8 cellular contexts compared by ENCODE assay signal in genomic region chr1:116556289-116557006, GRCh38. TPM values are rescaled to one million over a fixed set of nuclear protein-coding genes. Genes with fewer than 3 reads are reported as not detected.
DNase-seq lines count a peak whose midpoint lies in the region; ATAC-seq and TF ChIP-seq lines count a peak whose summit lies in the region.

No MANE protein-coding gene starts in this region.

- H3K36me3 ChIP-seq in esophagus squamous epithelium = no peaks in the 10 kb centered on the region

- intact Hi-C loops in esophagus squamous epithelium (cut with DNase I) = no loop called here

- WGBS in esophagus squamous epithelium, 2 donors = 23 to 30% methylated on average over 6 of the region's 6 CpGs

- no peak overlapping the region for H3K4me3 ChIP-seq in esophagus squamous epithelium

- DNase-seq in AG20443 (ENCODE audit: low spot score) (peak; percentile 80), esophagus squamous epithelium (lab: John Stamatoyannopoulos, UW) (no peak), SW 1271 (lab: John Stamatoyannopoulos, UW) (no peak), DMS153 treated with DMSO at 0.1 percent for 48 hours (lab: John Stamatoyannopoulos, UW; ENCODE audit: unreplicated experiment) (no peak)
- peak; percentile 66 for DNase-seq in activated CD4-positive, alpha-beta T cell treated with anti-CD3 and anti-CD28 coated beads, Interleukin-2, amount 50 U/mL, for 1 hour
- DNase-seq in stimulated activated CD4-positive, alpha-beta T cell treated with anti-CD3 and anti-CD28 coated beads, Interleukin-15, amount 100 ng/mL, for 24 hours = peak; percentile 86

- no peak for TF ChIP-seq POLR2A in esophagus squamous epithelium (IDR thresholded peaks at IDR 0.05)

- no peaks in the 10 kb centered on the region for H3K27me3 ChIP-seq in esophagus squamous epithelium

- H3K9me3 ChIP-seq in esophagus squamous epithelium = no peaks in the 10 kb centered on the region

- peak overlapping the region; percentile 64 to 85 (median 78) for H3K27ac ChIP-seq in esophagus squamous epithelium

- TF ChIP-seq CTCF in esophagus squamous epithelium (IDR thresholded peaks at IDR 0.05) = no peak

- peak; percentile 56 for ATAC-seq in GM19463 (IDR thresholded peaks at IDR 0.05; ENCODE audit: unreplicated experiment)
- peak; percentile 57 for ATAC-seq in HG03571 (IDR thresholded peaks at IDR 0.05; ENCODE audit: unreplicated experiment)

- peaks cover 0 to 76% (median 28%) of the 10 kb centered on the region in 3 donors for H3K4me1 ChIP-seq in esophagus squamous epithelium

RNA-seq across cellular contexts. Expression of gene CD58, which starts 14.4 kb away (rescaled TPM):
- total RNA-seq in esophagus squamous epithelium = 10 to 100 TPM; 19.4 to 54.4 (median 32.5) TPM

Comparison
In these comparisons a context has a peak if more than half of its experiments do, and no peak if none do; other contexts are left out.
1. DNase-seq: peak in AG20443 (single experiment), activated CD4-positive, alpha-beta T cell treated with anti-CD3 and anti-CD28 coated beads, Interleukin-2, amount 50 U/mL, for 1 hour (single experiment) and stimulated activated CD4-positive, alpha-beta T cell treated with anti-CD3 and anti-CD28 coated beads, Interleukin-15, amount 100 ng/mL, for 24 hours (single experiment); none in esophagus squamous epithelium (single experiment), SW 1271 (0 of 2) and DMS153 treated with DMSO at 0.1 percent for 48 hours (single experiment).